In genomic region chr12:51759695-51760094, GRCh38 we compare ENCODE assay signal across 2 cellular contexts.
TF ChIP-seq lines count a peak whose summit lies in the region.

No MANE protein-coding gene starts in this region.

TF ChIP-seq in liver, 16 proteins besides CTCF, POLR2A, EP300 and RAD21 (continued from another document):
- TF ChIP-seq FOXA1 (IDR thresholded peaks at IDR 0.05) (no peak), NR2F2 (IDR thresholded peaks at IDR 0.05) (peak; percentile 29), JUND (IDR thresholded peaks at IDR 0.05) (peak in 1 of 2 donors; percentile 71), TAF1 (conservative IDR thresholded peaks at IDR 0.05) (no peak), GABPA (IDR thresholded peaks at IDR 0.05 in 1 of 2, conservative IDR thresholded peaks at IDR 0.05 in 1 of 2) (no peak), REST (IDR thresholded peaks at IDR 0.05) (peak; percentile 42)

TF ChIP-seq in HepG2, 621 proteins besides CTCF, POLR2A, EP300 and RAD21 (continued from another document):
- no peak for TF ChIP-seq HINFP (CRISPR knock-in tag; IDR thresholded peaks at IDR 0.05; ENCODE audit: low read depth)
